Comparison of ENCODE assay signal across 29 cellular contexts in the genomic region with DNA sequence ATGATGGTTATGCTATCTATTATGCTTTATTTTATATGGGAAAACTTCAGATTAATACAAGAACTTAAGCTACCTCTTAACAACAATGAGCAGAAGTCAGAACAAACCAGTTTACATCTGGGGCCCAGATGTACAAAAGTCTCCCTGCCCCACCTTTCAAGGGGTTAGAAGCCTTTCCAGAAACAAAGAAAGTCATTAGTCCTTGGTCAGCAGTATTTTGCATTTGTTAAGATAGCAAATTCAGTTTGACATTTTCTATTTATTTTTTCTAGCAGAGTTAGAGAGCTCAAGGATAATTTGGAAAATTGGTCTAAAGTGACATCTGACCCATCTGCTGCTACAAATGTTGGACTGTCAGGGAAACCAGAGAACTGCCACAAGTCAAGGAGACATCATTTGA.
"Had no signal": no experiment of that assay in that cellular context is flagged by ENCODE, and none has a peak within 500 bp of the region (broad histone marks: within the 10 kb centered on the region; RNA-seq: fewer than 3 reads in every experiment).

No MANE protein-coding gene starts in this region.

- H3K27me3 Mint-ChIP-seq: activated CD4-positive, alpha-beta memory T cell treated with anti-CD3 and anti-CD28 coated beads, Interleukin-2, amount 10 ng/mL, durations not matched to agents 7 days and 5 days; activated CD4-positive, alpha-beta T cell treated with anti-CD3 and anti-CD28 coated beads, Interleukin-2, amount 10 ng/mL, durations not matched to agents 7 days and 5 days; activated T-cell treated with anti-CD3 and anti-CD28 coated beads, Interleukin-2, amount 50 U/mL, for 24 hours had no signal

- H3K4me1 ChIP-seq: body of pancreas, gastroesophageal sphincter, heart right ventricle had no signal

- H3K9me3 Mint-ChIP-seq: activated T-cell treated with anti-CD3 and anti-CD28 coated beads, Interleukin-2, amount 50 U/mL, for 24 hours had no signal

- FAIRE-seq: colon, TTC549 had no signal

- H3K79me2 ChIP-seq: hepatocyte had no signal

- H2AFZ ChIP-seq: hepatocyte had no signal

- DNase-seq: activated CD4-positive, alpha-beta memory T cell treated with anti-CD3 and anti-CD28 coated beads, Interleukin-2, amount 10 ng/mL, durations not matched to agents 7 days and 5 days; activated CD4-positive, alpha-beta T cell treated with anti-CD3 and anti-CD28 coated beads for 1 hour; activated CD4-positive, alpha-beta T cell treated with anti-CD3 and anti-CD28 coated beads for 4 hours; activated CD4-positive, alpha-beta T cell treated with anti-CD3 and anti-CD28 coated beads, Interleukin-2, amount 10 ng/mL, durations not matched to agents 7 days and 5 days; activated CD4-positive, alpha-beta T cell treated with anti-CD3 and anti-CD28 coated beads, Interleukin-2, amount 50 U/mL, for 4 hours; activated CD8-positive, alpha-beta memory T cell treated with anti-CD3 and anti-CD28 coated beads, Interleukin-2, amount 50 U/mL, for 48 hours; activated gamma-delta T cell; activated naive CD4-positive, alpha-beta T cell treated with anti-CD3 and anti-CD28 coated beads, Interleukin-2, amount 50 U/mL, for 16 hours; activated naive CD4-positive, alpha-beta T cell treated with Interleukin-2 at 50 U/mL for 16 hours; activated T-cell treated with anti-CD3 and anti-CD28 coated beads for 4 hours; activated T-cell treated with anti-CD3 and anti-CD28 coated beads, Interleukin-2, amount 50 U/mL, for 24 hours; activated T-cell treated with anti-CD3 and anti-CD28 coated beads, Interleukin-2, amount 50 U/mL, for 72 hours; amniotic stem cell; anterior cingulate cortex; body of pancreas; caudate nucleus; cortex of kidney; effector CD8-positive, alpha-beta T cell; foreskin melanocyte; heart right ventricle; T-helper 2 cell had no signal

- H3K36me3 Mint-ChIP-seq: activated naive CD8-positive, alpha-beta T cell; WTC11 had no signal

- ATAC-seq: activated T-cell treated with anti-CD3 and anti-CD28 coated beads, Interleukin-2, amount 50 U/mL, for 72 hours; body of pancreas; esophagus mucosa; gastroesophageal sphincter; heart right ventricle; WTC11 had no signal

- H3K4me1 Mint-ChIP-seq: activated CD4-positive, alpha-beta memory T cell treated with anti-CD3 and anti-CD28 coated beads, Interleukin-2, amount 10 ng/mL, durations not matched to agents 7 days and 5 days; activated CD4-positive, alpha-beta T cell treated with anti-CD3 and anti-CD28 coated beads, Interleukin-2, amount 10 ng/mL, durations not matched to agents 7 days and 5 days had no signal

- H3K27me3 ChIP-seq: body of pancreas, gastroesophageal sphincter, heart right ventricle, hepatocyte had no signal

- H3K36me3 ChIP-seq: gastroesophageal sphincter, heart right ventricle had no signal

- H3K4me3 Mint-ChIP-seq: activated CD4-positive, alpha-beta memory T cell treated with anti-CD3 and anti-CD28 coated beads, Interleukin-2, amount 10 ng/mL, durations not matched to agents 7 days and 5 days; activated CD4-positive, alpha-beta T cell treated with anti-CD3 and anti-CD28 coated beads, Interleukin-2, amount 10 ng/mL, durations not matched to agents 7 days and 5 days; activated naive CD8-positive, alpha-beta T cell; activated T-cell treated with anti-CD3 and anti-CD28 coated beads, Interleukin-2, amount 50 U/mL, for 24 hours; activated T-cell treated with anti-CD3 and anti-CD28 coated beads, Interleukin-2, amount 50 U/mL, for 72 hours; WTC11 had no signal

- H3K9me3 ChIP-seq: body of pancreas, gastroesophageal sphincter had no signal

- H3K27ac Mint-ChIP-seq: activated CD4-positive, alpha-beta memory T cell treated with anti-CD3 and anti-CD28 coated beads, Interleukin-2, amount 10 ng/mL, durations not matched to agents 7 days and 5 days; activated CD4-positive, alpha-beta T cell treated with anti-CD3 and anti-CD28 coated beads, Interleukin-2, amount 10 ng/mL, durations not matched to agents 7 days and 5 days; activated naive CD8-positive, alpha-beta T cell; activated T-cell treated with anti-CD3 and anti-CD28 coated beads, Interleukin-2, amount 50 U/mL, for 24 hours; activated T-cell treated with anti-CD3 and anti-CD28 coated beads, Interleukin-2, amount 50 U/mL, for 72 hours; WTC11 had no signal

- H3K4me2 ChIP-seq: hepatocyte had no signal

- H3K4me3 ChIP-seq: body of pancreas, gastroesophageal sphincter, heart right ventricle, hepatocyte had no signal

- H3K27ac ChIP-seq: body of pancreas, gastroesophageal sphincter, heart right ventricle, hepatocyte, VCaP had no signal
